38 cellular contexts compared by ENCODE assay signal in genomic region chr10:55223352-55223751, GRCh38.
"Had no signal": no experiment of that assay in that cellular context is flagged by ENCODE, and none has a peak within 500 bp of the region (broad histone marks: within the 10 kb centered on the region; RNA-seq: fewer than 3 reads in every experiment).

No MANE protein-coding gene starts in this region.

- H3K36me3 Mint-ChIP-seq: activated CD8-positive, alpha-beta memory T cell treated with anti-CD3 and anti-CD28 coated beads, Interleukin-2, amount 10 ng/mL, durations not matched to agents 7 days and 5 days; activated naive CD4-positive, alpha-beta T cell treated with anti-CD3 and anti-CD28 coated beads, Interleukin-2, amount 10 ng/mL, durations not matched to agents 7 days and 5 days; activated naive CD4-positive, alpha-beta T cell treated with anti-CD3 and anti-CD28 coated beads, Interleukin-2, amount 50 U/mL, for 24 hours; activated naive CD8-positive, alpha-beta T cell; activated naive CD8-positive, alpha-beta T cell treated with anti-CD3 and anti-CD28 coated beads, Interleukin-2, amount 10 ng/mL, durations not matched to agents 7 days and 5 days; brain had no signal

- H3K9me3 Mint-ChIP-seq: activated naive CD4-positive, alpha-beta T cell treated with anti-CD3 and anti-CD28 coated beads, Interleukin-2, amount 50 U/mL, for 24 hours; activated naive CD8-positive, alpha-beta T cell treated with anti-CD3 and anti-CD28 coated beads, Interleukin-2, amount 10 ng/mL, durations not matched to agents 7 days and 5 days; brain had no signal

- H3K27ac ChIP-seq: ascending aorta, cardiac muscle cell, VCaP had no signal

- H3K27me3 ChIP-seq: ascending aorta, cardiac muscle cell had no signal

- H3K36me3 ChIP-seq: ascending aorta, cardiac muscle cell had no signal

- DNase-seq: activated CD4-positive, alpha-beta memory T cell treated with anti-CD3 and anti-CD28 coated beads, Interleukin-2, amount 10 ng/mL, durations not matched to agents 7 days and 5 days; activated CD4-positive, alpha-beta T cell treated with anti-CD3 and anti-CD28 coated beads for 1 hour; activated CD4-positive, alpha-beta T cell treated with anti-CD3 and anti-CD28 coated beads for 36 hours; activated CD4-positive, alpha-beta T cell treated with anti-CD3 and anti-CD28 coated beads for 48 hours; activated CD4-positive, alpha-beta T cell treated with anti-CD3 and anti-CD28 coated beads, Interleukin-2, amount 10 ng/mL, durations not matched to agents 7 days and 5 days; activated CD4-positive, alpha-beta T cell treated with anti-CD3 and anti-CD28 coated beads, Interleukin-2, amount 50 U/mL, for 48 hours; activated CD4-positive, CD25-positive, alpha-beta regulatory T cell; activated CD8-positive, alpha-beta memory T cell treated with anti-CD3 and anti-CD28 coated beads for 24 hours; activated CD8-positive, alpha-beta memory T cell treated with anti-CD3 and anti-CD28 coated beads, Interleukin-2, amount 10 ng/mL, durations not matched to agents 7 days and 5 days; activated CD8-positive, alpha-beta memory T cell treated with anti-CD3 and anti-CD28 coated beads, Interleukin-2, amount 50 U/mL, for 48 hours; activated CD8-positive, alpha-beta T cell treated with anti-CD3 and anti-CD28 coated beads, Interleukin-2, amount 10 ng/mL, durations not matched to agents 7 days and 5 days; activated effector memory CD4-positive, alpha-beta T cell treated with Interleukin-2 at 50 U/mL for 16 hours; activated gamma-delta T cell; activated naive CD4-positive, alpha-beta T cell treated with anti-CD3 and anti-CD28 coated beads, Interleukin-2, amount 10 ng/mL, durations not matched to agents 7 days and 5 days; activated naive CD4-positive, alpha-beta T cell treated with Interleukin-2 at 50 U/mL for 16 hours; activated naive CD8-positive, alpha-beta T cell treated with anti-CD3 and anti-CD28 coated beads, Interleukin-2, amount 10 ng/mL, durations not matched to agents 7 days and 5 days; activated naive CD8-positive, alpha-beta T cell treated with anti-CD3 and anti-CD28 coated beads, Interleukin-2, amount 50 U/mL, for 24 hours; activated T-cell treated with anti-CD3 and anti-CD28 coated beads, Interleukin-2, amount 50 U/mL, for 24 hours; activated T-cell treated with anti-CD3 and anti-CD28 coated beads, Interleukin-2, amount 50 U/mL, for 48 hours; amygdala; anterior cingulate cortex; caudate nucleus; cerebellar nuclear complex; T-helper 2 cell; T-helper 9 cell had no signal

- H3K4me1 ChIP-seq: ascending aorta had no signal

- FAIRE-seq: bronchial epithelial cell, TTC549 had no signal

- H3K4me3 ChIP-seq: ascending aorta, cardiac muscle cell had no signal

- H3K27me3 Mint-ChIP-seq: activated CD4-positive, alpha-beta memory T cell treated with anti-CD3 and anti-CD28 coated beads, Interleukin-2, amount 10 ng/mL, durations not matched to agents 7 days and 5 days; activated CD4-positive, alpha-beta T cell treated with anti-CD3 and anti-CD28 coated beads for 36 hours; activated CD4-positive, alpha-beta T cell treated with anti-CD3 and anti-CD28 coated beads, Interleukin-2, amount 10 ng/mL, durations not matched to agents 7 days and 5 days; activated CD8-positive, alpha-beta memory T cell treated with anti-CD3 and anti-CD28 coated beads, Interleukin-2, amount 10 ng/mL, durations not matched to agents 7 days and 5 days; activated naive CD4-positive, alpha-beta T cell treated with anti-CD3 and anti-CD28 coated beads, Interleukin-2, amount 10 ng/mL, durations not matched to agents 7 days and 5 days; activated naive CD4-positive, alpha-beta T cell treated with anti-CD3 and anti-CD28 coated beads, Interleukin-2, amount 50 U/mL, for 24 hours; activated naive CD8-positive, alpha-beta T cell; activated naive CD8-positive, alpha-beta T cell treated with anti-CD3 and anti-CD28 coated beads, Interleukin-2, amount 10 ng/mL, durations not matched to agents 7 days and 5 days; activated naive CD8-positive, alpha-beta T cell treated with anti-CD3 and anti-CD28 coated beads, Interleukin-2, amount 50 U/mL, for 24 hours; activated T-cell treated with anti-CD3 and anti-CD28 coated beads, Interleukin-2, amount 50 U/mL, for 24 hours; brain; central memory CD8-positive, alpha-beta T cell had no signal

- ATAC-seq: activated CD4-positive, alpha-beta T cell treated with anti-CD3 and anti-CD28 coated beads for 36 hours; activated CD4-positive, CD25-positive, alpha-beta regulatory T cell treated with anti-CD3 and anti-CD28 coated beads, Interleukin-2, amount 50 U/mL, for 24 hours; activated CD8-positive, alpha-beta memory T cell treated with anti-CD3 and anti-CD28 coated beads, Interleukin-2, amount 10 ng/mL, durations not matched to agents 7 days and 5 days; activated CD8-positive, alpha-beta T cell treated with anti-CD3 and anti-CD28 coated beads, Interleukin-2, amount 10 ng/mL, durations not matched to agents 7 days and 5 days; activated naive CD8-positive, alpha-beta T cell treated with anti-CD3 and anti-CD28 coated beads, Interleukin-2, amount 50 U/mL, for 24 hours had no signal

- H3K9me3 ChIP-seq: ascending aorta had no signal

- H3K27ac Mint-ChIP-seq: activated CD4-positive, alpha-beta memory T cell treated with anti-CD3 and anti-CD28 coated beads, Interleukin-2, amount 10 ng/mL, durations not matched to agents 7 days and 5 days; activated CD4-positive, alpha-beta T cell treated with anti-CD3 and anti-CD28 coated beads for 36 hours; activated CD4-positive, alpha-beta T cell treated with anti-CD3 and anti-CD28 coated beads, Interleukin-2, amount 10 ng/mL, durations not matched to agents 7 days and 5 days; activated CD8-positive, alpha-beta memory T cell treated with anti-CD3 and anti-CD28 coated beads, Interleukin-2, amount 10 ng/mL, durations not matched to agents 7 days and 5 days; activated CD8-positive, alpha-beta T cell treated with anti-CD3 and anti-CD28 coated beads, Interleukin-2, amount 10 ng/mL, durations not matched to agents 7 days and 5 days; activated naive CD4-positive, alpha-beta T cell treated with anti-CD3 and anti-CD28 coated beads, Interleukin-2, amount 10 ng/mL, durations not matched to agents 7 days and 5 days; activated naive CD4-positive, alpha-beta T cell treated with anti-CD3 and anti-CD28 coated beads, Interleukin-2, amount 50 U/mL, for 24 hours; activated naive CD8-positive, alpha-beta T cell; activated naive CD8-positive, alpha-beta T cell treated with anti-CD3 and anti-CD28 coated beads, Interleukin-2, amount 10 ng/mL, durations not matched to agents 7 days and 5 days; activated naive CD8-positive, alpha-beta T cell treated with anti-CD3 and anti-CD28 coated beads, Interleukin-2, amount 50 U/mL, for 24 hours; activated T-cell treated with anti-CD3 and anti-CD28 coated beads, Interleukin-2, amount 50 U/mL, for 24 hours; activated T-helper 2 cell treated with anti-CD3 and anti-CD28 coated beads, Interferon-gamma antibody, Interleukin-2, Interleukin-4, amounts not matched to agents 10 μg/mL and 5 μg/mL and 100 μg/mL, durations not matched to agents 14 hours and 24 hours and 36 hours; brain; T-helper 1 cell treated with Interleukin-12 subunit alpha and Interleukin-12 subunit beta and Interleukin-4 antibody, amounts not matched to agents 30 μg/mL and 1 μg/mL, for 36 hours; T-helper 2 cell treated with Interferon-gamma antibody and Interleukin-4, amounts not matched to agents 5 μg/mL and 100 μg/mL, for 36 hours had no signal

- H3K4me1 Mint-ChIP-seq: activated CD4-positive, alpha-beta memory T cell treated with anti-CD3 and anti-CD28 coated beads, Interleukin-2, amount 10 ng/mL, durations not matched to agents 7 days and 5 days; activated CD4-positive, alpha-beta T cell treated with anti-CD3 and anti-CD28 coated beads for 36 hours; activated CD4-positive, alpha-beta T cell treated with anti-CD3 and anti-CD28 coated beads, Interleukin-2, amount 10 ng/mL, durations not matched to agents 7 days and 5 days; activated CD8-positive, alpha-beta memory T cell treated with anti-CD3 and anti-CD28 coated beads, Interleukin-2, amount 10 ng/mL, durations not matched to agents 7 days and 5 days; activated naive CD4-positive, alpha-beta T cell treated with anti-CD3 and anti-CD28 coated beads, Interleukin-2, amount 10 ng/mL, durations not matched to agents 7 days and 5 days; activated naive CD4-positive, alpha-beta T cell treated with anti-CD3 and anti-CD28 coated beads, Interleukin-2, amount 50 U/mL, for 24 hours; activated naive CD8-positive, alpha-beta T cell treated with anti-CD3 and anti-CD28 coated beads, Interleukin-2, amount 10 ng/mL, durations not matched to agents 7 days and 5 days; activated naive CD8-positive, alpha-beta T cell treated with anti-CD3 and anti-CD28 coated beads, Interleukin-2, amount 50 U/mL, for 24 hours; brain; central memory CD8-positive, alpha-beta T cell had no signal

- H3K4me3 Mint-ChIP-seq: activated CD4-positive, alpha-beta memory T cell treated with anti-CD3 and anti-CD28 coated beads, Interleukin-2, amount 10 ng/mL, durations not matched to agents 7 days and 5 days; activated CD4-positive, alpha-beta T cell treated with anti-CD3 and anti-CD28 coated beads for 36 hours; activated CD4-positive, alpha-beta T cell treated with anti-CD3 and anti-CD28 coated beads, Interleukin-2, amount 10 ng/mL, durations not matched to agents 7 days and 5 days; activated CD8-positive, alpha-beta memory T cell treated with anti-CD3 and anti-CD28 coated beads, Interleukin-2, amount 10 ng/mL, durations not matched to agents 7 days and 5 days; activated CD8-positive, alpha-beta T cell treated with anti-CD3 and anti-CD28 coated beads, Interleukin-2, amount 10 ng/mL, durations not matched to agents 7 days and 5 days; activated naive CD4-positive, alpha-beta T cell treated with anti-CD3 and anti-CD28 coated beads, Interleukin-2, amount 10 ng/mL, durations not matched to agents 7 days and 5 days; activated naive CD4-positive, alpha-beta T cell treated with anti-CD3 and anti-CD28 coated beads, Interleukin-2, amount 50 U/mL, for 24 hours; activated naive CD8-positive, alpha-beta T cell; activated naive CD8-positive, alpha-beta T cell treated with anti-CD3 and anti-CD28 coated beads, Interleukin-2, amount 10 ng/mL, durations not matched to agents 7 days and 5 days; activated naive CD8-positive, alpha-beta T cell treated with anti-CD3 and anti-CD28 coated beads, Interleukin-2, amount 50 U/mL, for 24 hours; activated T-cell treated with anti-CD3 and anti-CD28 coated beads, Interleukin-2, amount 50 U/mL, for 24 hours; brain; central memory CD8-positive, alpha-beta T cell; T-helper 1 cell treated with Interleukin-12 subunit alpha and Interleukin-12 subunit beta and Interleukin-4 antibody, amounts not matched to agents 30 μg/mL and 1 μg/mL, for 36 hours; T-helper 2 cell treated with Interferon-gamma antibody and Interleukin-4, amounts not matched to agents 5 μg/mL and 100 μg/mL, for 36 hours had no signal
